In genomic region chr7:150330211-150330885, GRCh38 we compare ENCODE assay signal across 17 cellular contexts. TPM values are rescaled to one million over a fixed set of nuclear protein-coding genes. Genes with fewer than 3 reads are reported as not detected.
A peak's percentile ranks its signal among the peaks of the same experiment; 100 is the strongest.
DNase-seq lines count a peak whose midpoint lies in the region; ATAC-seq and TF ChIP-seq lines count a peak whose summit lies in the region.
"Had no signal": no experiment of that assay in that cellular context is flagged by ENCODE, and none has a peak within 500 bp of the region (broad histone marks: within the 10 kb centered on the region; RNA-seq: fewer than 3 reads in every experiment).

No MANE protein-coding gene starts in this region.

- in situ Hi-C loops in transverse colon (cut with MboI; ENCODE audit: low pct_ligation_motif_present in 1 of 4, low pct_unique_long_range_greater_than_20kb in 1 of 4, low sequenced_read_pairs in 3 of 4), result no loop called here

- H3K9ac ChIP-seq in HUES6 (ENCODE audit: low read length), result no peak overlapping the region
- H3K9ac ChIP-seq in iPS-15b (ENCODE audit: low read depth, low read length), result peak overlapping the region; percentile 60

- no peak for ATAC-seq in sciatic nerve
- ATAC-seq in T-cell (replicated peaks in 1 of 4), result no peak

- H3K36me3 ChIP-seq in HUES6 (ENCODE audit: control insufficient read depth, insufficient read depth, low read length) (peaks cover 79% of the 10 kb centered on the region), iPS-15b (ENCODE audit: control insufficient read depth, insufficient read depth, low read length) (peaks cover 41% of the 10 kb centered on the region), transverse colon (no peaks in the 10 kb centered on the region)
- H3K36me3 ChIP-seq: MG63 had no signal

- no peak for TF ChIP-seq POLR2A in transverse colon (IDR thresholded peaks at IDR 0.05)

- H3K36me3 Mint-ChIP-seq in T-cell, result peaks cover 35% of the 10 kb centered on the region

- CTCF ChIA-PET in T-cell (lab: Charles Lee), result no interaction called here

- H3K4me1 Mint-ChIP-seq in T-cell, result peaks cover 0 to 3% (median 2%) of the 10 kb centered on the region in 3 donors

- no peak overlapping the region for H3K4me3 Mint-ChIP-seq in T-cell
- H3K4me3 Mint-ChIP-seq: CD14-positive monocyte had no signal

- H3K4me3 ChIP-seq in HUES6 (ENCODE audit: low read depth, low read length), result no peak overlapping the region
- no peak overlapping the region for H3K4me3 ChIP-seq in iPS-15b (ENCODE audit: low read depth, low read length)
- H3K4me3 ChIP-seq in transverse colon, result no peak overlapping the region
- H3K4me3 ChIP-seq: MG63 had no signal

- intact Hi-C loops in sciatic nerve (cut with DNase I), result no loop called here
- intact Hi-C loops in transverse colon (cut with DNase I; ENCODE audit: low total_unique reads), result no loop called here

- no peaks in the 10 kb centered on the region for H3K27me3 Mint-ChIP-seq in T-cell

- POLR2A ChIA-PET in T-cell (lab: Charles Lee), result no interaction called here

- TF ChIP-seq EP300 in transverse colon (IDR thresholded peaks at IDR 0.05; ENCODE audit: low read depth), result no peak

- H3K27me3 ChIP-seq in HUES6 (ENCODE audit: control insufficient read depth, insufficient read depth, low read length), result no peaks in the 10 kb centered on the region
- H3K27me3 ChIP-seq in iPS-15b (ENCODE audit: control insufficient read depth, insufficient read depth, low read length), result no peaks in the 10 kb centered on the region
- no peaks in the 10 kb centered on the region for H3K27me3 ChIP-seq in transverse colon
- H3K27me3 ChIP-seq: MG63 had no signal

- no peak overlapping the region for H3K27ac Mint-ChIP-seq in T-cell
- H3K27ac Mint-ChIP-seq: CD14-positive monocyte had no signal

- H3K4me1 ChIP-seq in HUES6 (ENCODE audit: control insufficient read depth, insufficient read depth, low read length), result peaks cover 36% of the 10 kb centered on the region
- H3K4me1 ChIP-seq in iPS-15b (ENCODE audit: control insufficient read depth, insufficient read depth, low read length), result peaks cover 21% of the 10 kb centered on the region
- H3K4me1 ChIP-seq in transverse colon, result peaks cover 0 to 7% (median 4%) of the 10 kb centered on the region in 4 donors

- DNase-seq in sciatic nerve (ENCODE audit: low spot score) (peak; percentile 55), T-cell (no peak), HT-29 (ENCODE audit: low spot score) (no peak), transverse colon (no peak)
- DNase-seq: ACHN, AML-193, COR-L47, DMS53, HCEC 1CT, Karpas-422, NCI-H1092 treated with DMSO at 0.1 percent for 48 hours, NCI-H2081 treated with DMSO at 0.1 percent for 48 hours, NCI-H524 treated with DMSO at 0.1 percent for 48 hours had no signal

- no peak for TF ChIP-seq CTCF in transverse colon (IDR thresholded peaks at IDR 0.05)

- H3K27ac ChIP-seq in HUES6 (ENCODE audit: low read depth, low read length), result peak overlapping the region; percentile 29; the same call in 1 of the 2 replicates
- H3K27ac ChIP-seq in transverse colon, result no peak overlapping the region

- 90% methylated on average over 16 of the region's 19 CpGs; no CpG with 5 or more reads in 1 of the 2 donors for WGBS in transverse colon (ENCODE audit: low coverage in 1 of 2), 2 donors

- H3K9me3 Mint-ChIP-seq in T-cell, result no peaks in the 10 kb centered on the region
- H3K9me3 Mint-ChIP-seq: CD14-positive monocyte had no signal

- H3K9me3 ChIP-seq in HUES6 (ENCODE audit: control insufficient read depth, insufficient read depth, low read depth, low read length) (no peaks in the 10 kb centered on the region), iPS-15b (ENCODE audit: control insufficient read depth, insufficient read depth, low read length) (no peaks in the 10 kb centered on the region), transverse colon (no peaks in the 10 kb centered on the region)
- H3K9me3 ChIP-seq: MG63 had no signal

RNA-seq across cellular contexts. Expression of gene ACTR3C, which starts 7.0 kb away (rescaled TPM):
- total RNA-seq in sciatic nerve (3.3 TPM), T-cell (10 to 100 TPM in 4 of 5 donors, 1 to 10 TPM in 1; 9.2 to 14.6 (median 12.4) TPM), transverse colon (10 to 100 TPM; 19.9 to 71.1 (median 42.7) TPM)
- total RNA-seq in HT-29 (2014; rRNA removed; shearing (Covaris generic)), result 37.7 and 45.9 TPM in 2 replicates

RNA-seq across cellular contexts. Expression of gene LRRC61, which starts 7.2 kb away (rescaled TPM):
- 5.8 TPM for total RNA-seq in sciatic nerve
- 10 to 100 TPM in 4 of 5 donors, 1 to 10 TPM in 1; 8.8 to 21.4 (median 16.6) TPM for total RNA-seq in T-cell
- total RNA-seq in HT-29 (2014; rRNA removed; shearing (Covaris generic)), result 74.3 and 76.1 TPM in 2 replicates
- 10 to 100 TPM in 3 of 4 donors, 1 to 10 TPM in 1; 1.4 to 55.4 (median 17.2) TPM for total RNA-seq in transverse colon

RNA-seq across cellular contexts. Expression of gene RARRES2, which starts 11.1 kb away (rescaled TPM):
- total RNA-seq in sciatic nerve, result 261 TPM
- total RNA-seq in T-cell, result 1 to 10 TPM in 3 of 5 donors, not detected in 2; 2.7 to 3.2 (median 2.7) TPM
- total RNA-seq in HT-29 (2014; rRNA removed; shearing (Covaris generic)), result 10.5 and 12.6 TPM in 2 replicates
- 100 to 1,000 TPM in 2 of 4 donors, 10 to 100 TPM in 2; 84.2 to 124 (median 102) TPM for total RNA-seq in transverse colon

RNA-seq across cellular contexts. Expression of gene REPIN1, which starts 38.3 kb away (rescaled TPM):
- total RNA-seq in sciatic nerve, result 54.0 TPM
- 100 to 1,000 TPM in 3 of 5 donors, 10 to 100 TPM in 2; 64.0 to 110 (median 101) TPM for total RNA-seq in T-cell
- total RNA-seq in HT-29 (2014; rRNA removed; shearing (Covaris generic)), result 420 and 443 TPM in 2 replicates
- total RNA-seq in transverse colon, result 100 to 1,000 TPM; 182 to 414 (median 247) TPM

RNA-seq across cellular contexts. Expression of gene ZNF775, which starts 48.8 kb away (rescaled TPM):
- total RNA-seq in sciatic nerve (11.1 TPM), T-cell (1 to 10 TPM; 1.9 to 8.6 (median 6.3) TPM), transverse colon (10 to 100 TPM in 3 of 4 donors, 1 to 10 TPM in 1; 8.9 to 75.2 (median 15.2) TPM)
- total RNA-seq in HT-29 (2014; rRNA removed; shearing (Covaris generic)), result 9.9 and 10.7 TPM in 2 replicates
